8 cellular contexts compared by ENCODE assay signal in the genomic region with DNA sequence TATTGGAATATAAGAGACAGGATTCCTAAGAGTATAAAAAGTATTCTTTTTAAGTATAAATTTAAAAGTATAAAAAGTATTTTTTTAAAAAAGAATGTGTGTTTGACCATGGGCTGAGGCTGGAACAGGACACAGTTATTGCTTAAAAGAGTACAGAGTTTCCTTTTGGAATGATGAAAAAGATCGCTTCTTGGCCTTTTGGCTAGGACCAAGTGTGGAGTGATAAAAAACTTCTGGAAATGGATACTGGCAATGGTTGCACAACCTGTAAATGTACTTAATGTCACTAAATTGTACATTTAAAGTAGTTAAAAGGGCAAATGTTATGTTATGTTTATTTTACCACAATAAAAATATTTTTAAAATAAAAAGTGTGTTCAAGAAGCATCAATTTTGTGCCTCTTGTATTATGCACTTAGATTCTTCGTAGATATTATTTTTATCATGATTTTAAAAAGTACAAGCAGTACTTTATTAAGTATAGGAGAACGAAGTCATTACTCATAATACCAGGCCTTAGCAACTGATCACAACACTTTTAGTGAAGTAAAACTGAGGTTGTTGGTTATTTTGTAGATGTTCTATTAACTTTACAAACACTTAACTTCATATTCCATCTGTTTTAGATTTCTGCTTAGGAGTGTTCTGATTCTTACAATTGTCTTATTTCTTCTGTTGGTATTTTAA.
"Had no signal": no experiment of that assay in that cellular context is flagged by ENCODE, and none has a peak within 500 bp of the region (broad histone marks: within the 10 kb centered on the region; RNA-seq: fewer than 3 reads in every experiment).

No MANE protein-coding gene starts in this region.

- DNase-seq: GM23248, GOT3, H7, HFFc6 had no signal

- ATAC-seq: HCT116, HepG2 had no signal

- H3K27ac ChIP-seq: GM23248, HL-60 had no signal

- H3K4me1 ChIP-seq: HAP-1 had no signal

- FAIRE-seq: HepG2 had no signal

- H3K36me3 ChIP-seq: HAP-1 had no signal

- H3K9ac ChIP-seq: GM23248 had no signal

- H2AFZ ChIP-seq: GM23248 had no signal

- H3K4me3 ChIP-seq: GM23248, HAP-1 had no signal
